Comparison of ENCODE assay signal across 16 cellular contexts in the genomic region with DNA sequence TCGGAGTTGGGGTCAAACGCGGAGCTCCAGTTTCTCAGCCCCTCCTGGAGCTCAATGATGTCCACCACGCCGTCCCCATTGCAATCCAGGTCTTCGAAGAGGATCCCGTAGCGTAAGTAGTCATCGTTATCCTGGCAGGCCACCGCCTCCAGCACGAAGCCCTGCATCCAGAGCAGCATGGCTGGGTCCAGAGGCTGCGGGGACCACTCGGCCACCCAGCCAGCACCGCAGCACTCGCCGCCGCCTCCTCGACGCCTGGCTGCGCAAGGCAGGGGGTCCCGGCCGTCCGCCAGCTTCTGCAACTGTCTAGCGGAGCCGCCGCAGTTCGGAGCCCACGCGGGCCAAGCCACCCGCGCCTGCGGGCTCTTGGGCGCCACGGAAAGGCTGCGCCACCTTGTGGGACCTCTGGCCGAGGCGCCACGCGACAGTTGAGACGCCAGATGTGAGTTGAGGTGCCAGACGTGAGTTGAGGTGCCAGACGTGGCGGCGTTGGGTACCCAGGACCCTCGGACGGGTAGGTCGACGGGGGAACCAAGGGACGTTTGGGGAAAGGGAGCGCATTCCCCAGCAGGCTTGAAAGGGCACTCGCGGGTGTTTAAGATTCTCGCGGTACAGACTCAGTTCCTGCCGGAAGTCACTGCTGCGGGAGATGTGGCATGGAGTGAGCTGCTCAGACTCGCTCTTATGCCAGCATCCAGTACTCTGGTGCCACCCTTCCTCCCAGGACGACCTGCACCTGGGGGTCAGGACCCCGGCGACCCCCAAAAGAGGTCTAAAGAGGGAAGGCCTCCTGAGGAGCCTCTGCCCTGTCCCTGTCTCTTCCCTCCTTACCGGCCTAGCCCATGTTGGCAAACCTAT. TPM values are rescaled to one million over a fixed set of nuclear protein-coding genes. Genes with fewer than 3 reads are reported as not detected.
DNase-seq lines count a peak whose midpoint lies in the region; ATAC-seq and TF ChIP-seq lines count a peak whose summit lies in the region.
"Not testable (repeated sequence)": the region's sequence is repeated elsewhere in the genome, so short reads cannot be mapped to it uniquely, and the experiment has no call there.
"Had no signal": no experiment of that assay in that cellular context is flagged by ENCODE, and none has a peak within 500 bp of the region (broad histone marks: within the 10 kb centered on the region; RNA-seq: fewer than 3 reads in every experiment).

No MANE protein-coding gene starts in this region.

- not testable (repeated sequence) for H3K4me1 Mint-ChIP-seq in CD4-positive, alpha-beta T cell (ENCODE audit: low read depth); activated B cell treated with CpG ODN at 0.5 μM for 24 hours; activated naive CD8-positive, alpha-beta T cell treated with anti-CD3 and anti-CD28 coated beads, Interleukin-2, amount 50 U/mL, for 24 hours; stimulated activated memory B cell treated with anti-CD40 and anti-IgM and Interleukin-4, amounts not matched to agents 10 μg/mL and 1 μg/mL and 100 μg/mL, for 72 hours

- H3K9me3 Mint-ChIP-seq in CD4-positive, alpha-beta T cell; activated B cell treated with CpG ODN at 0.5 μM for 24 hours; activated naive CD8-positive, alpha-beta T cell treated with anti-CD3 and anti-CD28 coated beads, Interleukin-2, amount 50 U/mL, for 24 hours; stimulated activated memory B cell treated with anti-CD40 and anti-IgM and Interleukin-4, amounts not matched to agents 10 μg/mL and 1 μg/mL and 100 μg/mL, for 72 hours: not testable (repeated sequence)

- H3K36me3 ChIP-seq in lower lobe of right lung = not testable (repeated sequence)

- H3K27ac Mint-ChIP-seq in CD4-positive, alpha-beta T cell; activated B cell treated with CpG ODN at 0.5 μM for 24 hours; activated naive CD8-positive, alpha-beta T cell treated with anti-CD3 and anti-CD28 coated beads, Interleukin-2, amount 50 U/mL, for 24 hours; stimulated activated memory B cell treated with anti-CD40 and anti-IgM and Interleukin-4, amounts not matched to agents 10 μg/mL and 1 μg/mL and 100 μg/mL, for 72 hours: not testable (repeated sequence)

- not testable (repeated sequence) for H3K4me1 ChIP-seq in lower lobe of right lung

- H3K9me3 ChIP-seq in CD4-positive, alpha-beta T cell (ENCODE audit: control insufficient read depth, low read length); lower lobe of right lung: not testable (repeated sequence)

- POLR2A ChIA-PET in CD4-positive, alpha-beta T cell (lab: Charles Lee); activated B cell treated with CpG ODN at 0.5 μM for 24 hours (lab: Charles Lee): not testable (repeated sequence)

- CTCF ChIA-PET in CD4-positive, alpha-beta T cell (lab: Charles Lee); activated B cell treated with CpG ODN at 0.5 μM for 24 hours (lab: Charles Lee): not testable (repeated sequence)

- not testable (repeated sequence) for H3K27me3 ChIP-seq in CD4-positive, alpha-beta T cell (ENCODE audit: control insufficient read depth, insufficient read depth, low read length); lower lobe of right lung (ENCODE audit: low read depth)

- not testable (repeated sequence) for H3K27ac ChIP-seq in CD4-positive, alpha-beta T cell (ENCODE audit: low read depth, low read length); lower lobe of right lung

- not testable (repeated sequence) for H3K4me3 ChIP-seq in lower lobe of right lung

- H3K27me3 Mint-ChIP-seq in CD4-positive, alpha-beta T cell; activated B cell treated with CpG ODN at 0.5 μM for 24 hours; activated naive CD8-positive, alpha-beta T cell treated with anti-CD3 and anti-CD28 coated beads, Interleukin-2, amount 50 U/mL, for 24 hours; stimulated activated memory B cell treated with anti-CD40 and anti-IgM and Interleukin-4, amounts not matched to agents 10 μg/mL and 1 μg/mL and 100 μg/mL, for 72 hours: not testable (repeated sequence)

- not testable (repeated sequence) for TF ChIP-seq CTCF in CD4-positive, alpha-beta T cell (IDR thresholded peaks at IDR 0.05); activated B cell treated with CpG ODN at 0.5 μM for 24 hours (IDR thresholded peaks at IDR 0.05); lower lobe of right lung (IDR thresholded peaks at IDR 0.05)

- not testable (repeated sequence) for H3K4me3 Mint-ChIP-seq in CD4-positive, alpha-beta T cell; activated B cell treated with CpG ODN at 0.5 μM for 24 hours; activated naive CD8-positive, alpha-beta T cell treated with anti-CD3 and anti-CD28 coated beads, Interleukin-2, amount 50 U/mL, for 24 hours; stimulated activated memory B cell treated with anti-CD40 and anti-IgM and Interleukin-4, amounts not matched to agents 10 μg/mL and 1 μg/mL and 100 μg/mL, for 72 hours

- not testable (repeated sequence) for DNase-seq in CD4-positive, alpha-beta T cell; activated B cell treated with CpG ODN at 0.5 μM for 24 hours; activated naive CD8-positive, alpha-beta T cell treated with anti-CD3 and anti-CD28 coated beads, Interleukin-2, amount 50 U/mL, for 24 hours; lower lobe of right lung

- ATAC-seq in CD4-positive, alpha-beta T cell (ENCODE audit: poor library complexity) = peak; percentile 82
- ATAC-seq in GM19372 (IDR thresholded peaks at IDR 0.05; ENCODE audit: low read depth, unreplicated experiment) = peak; percentile 70
- ATAC-seq in HG02610 (IDR thresholded peaks at IDR 0.05; ENCODE audit: unreplicated experiment) = peak; percentile 64
- ATAC-seq in HG03442 (IDR thresholded peaks at IDR 0.05; ENCODE audit: unreplicated experiment) = peak; percentile 59
- peak; percentile 47 for ATAC-seq in activated B cell treated with CpG ODN at 0.5 μM for 24 hours (ENCODE audit: low read depth)
- ATAC-seq in activated naive CD8-positive, alpha-beta T cell treated with anti-CD3 and anti-CD28 coated beads, Interleukin-2, amount 50 U/mL, for 24 hours = peak; percentile 81
- peak; percentile 56 to 62 for ATAC-seq in lower lobe of right lung
- peak; percentile 77 for ATAC-seq in stimulated activated memory B cell treated with anti-CD40 and anti-IgM and Interleukin-4, amounts not matched to agents 10 μg/mL and 1 μg/mL and 100 μg/mL, for 72 hours

- intact Hi-C loops in CD4-positive, alpha-beta T cell (cut with DNase I, micrococcal nuclease); activated B cell treated with CpG ODN at 0.5 μM for 24 hours (cut with micrococcal nuclease); lower lobe of right lung (cut with DNase I): not testable (repeated sequence)

- not testable (repeated sequence) for H3K36me3 Mint-ChIP-seq in CD4-positive, alpha-beta T cell (ENCODE audit: low read depth); activated B cell treated with CpG ODN at 0.5 μM for 24 hours (ENCODE audit: low read depth); activated naive CD8-positive, alpha-beta T cell treated with anti-CD3 and anti-CD28 coated beads, Interleukin-2, amount 50 U/mL, for 24 hours (ENCODE audit: low read depth); stimulated activated memory B cell treated with anti-CD40 and anti-IgM and Interleukin-4, amounts not matched to agents 10 μg/mL and 1 μg/mL and 100 μg/mL, for 72 hours

RNA-seq across cellular contexts. Expression of a gene that starts 28.9 kb away (rescaled TPM):
- not detected for total RNA-seq in CD4-positive, alpha-beta T cell
- total RNA-seq in activated B cell treated with CpG ODN at 0.5 μM for 24 hours = not detected in 2 replicates
- total RNA-seq in lower lobe of right lung = not detected
- total RNA-seq: cardiac septum; CD4-positive, alpha-beta memory T cell; glomerular endothelial cell; HT-29; mammary epithelial cell; smooth muscle cell; stomach; vagina had no signal
